ENCODE assay signal across 14 cellular contexts in the genomic region with DNA sequence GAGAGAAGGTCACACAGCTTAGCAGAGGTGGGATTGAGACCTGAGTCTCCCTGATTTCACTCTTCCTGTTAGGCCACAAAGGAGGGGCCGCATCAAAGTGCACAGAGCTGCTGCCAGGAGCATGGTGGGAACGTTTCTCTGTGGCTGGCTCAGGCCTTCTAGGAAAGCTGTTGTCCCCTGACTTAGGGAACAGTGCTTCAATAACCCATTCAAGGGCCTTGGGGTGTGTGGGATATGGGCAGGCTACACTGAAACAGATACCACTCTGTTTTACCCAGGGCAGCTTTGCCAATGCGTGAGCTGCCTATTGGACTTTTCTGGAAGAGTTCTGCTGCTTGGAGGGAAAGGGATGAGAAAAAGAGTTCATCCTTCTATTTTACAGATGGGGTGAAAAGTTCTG.
"Had no signal": no experiment of that assay in that cellular context is flagged by ENCODE, and none has a peak within 500 bp of the region (broad histone marks: within the 10 kb centered on the region; RNA-seq: fewer than 3 reads in every experiment).

No MANE protein-coding gene starts in this region.

- ATAC-seq: left ventricle myocardium superior; natural killer cell treated with Interleukin-12 subunit alpha and Interleukin-12 subunit beta and Interleukin-15 and Interleukin-18, amount 100 ng/mL, for 72 hours; SK-N-SH treated with all-trans-retinoic acid at 6 μM for 48 hours had no signal

- DNase-seq: activated CD4-positive, alpha-beta T cell treated with anti-CD3 and anti-CD28 coated beads for 1 hour; activated T-cell treated with anti-CD3 and anti-CD28 coated beads, Interleukin-2, amount 50 U/mL, for 1 hour; adrenal gland; colonic mucosa; esophagus squamous epithelium; left ventricle myocardium superior; mammary epithelial cell; retina; stimulated activated CD4-positive, alpha-beta T cell treated with anti-CD3 and anti-CD28 coated beads, Interleukin-4, amount 100 ng/mL, for 1 hour; stimulated activated naive CD4-positive, alpha-beta T cell had no signal

- H3K27ac ChIP-seq: adrenal gland, colonic mucosa, esophagus squamous epithelium, parathyroid adenoma, tibial artery had no signal
